ENCODE assay signal across 8 cellular contexts in genomic region chr22:37267128-37267587, GRCh38. TPM values are rescaled to one million over a fixed set of nuclear protein-coding genes. Genes with fewer than 3 reads are reported as not detected.
DNase-seq lines count a peak whose midpoint lies in the region; ATAC-seq and TF ChIP-seq lines count a peak whose summit lies in the region.

No MANE protein-coding gene starts in this region.

- H3K9ac ChIP-seq in SK-N-SH: peak overlapping the region; percentile 49; the same call in 1 of the 2 replicates
- H3K9ac ChIP-seq in adipocyte (ENCODE audit: low read length): peak overlapping the region; percentile 69

- H3K4me1 ChIP-seq in SK-N-SH (ENCODE audit: control insufficient read depth in 1 of 2, insufficient read depth in 2 of 2, low read depth in 1 of 2, low read length in 1 of 2) (no peaks in the 10 kb centered on the region; a peak in 1 of 4 replicates), adipocyte (ENCODE audit: control insufficient read depth, insufficient read depth, low read length) (peaks cover 10% of the 10 kb centered on the region)

- peaks cover 0 to 2% (median 0%) of the 10 kb centered on the region in 3 donors for H3K36me3 Mint-ChIP-seq in immature natural killer cell

- H3K27me3 ChIP-seq in SK-N-SH (ENCODE audit: insufficient read depth) (no peaks in the 10 kb centered on the region), adipocyte (replicated peaks; ENCODE audit: control insufficient read depth, insufficient read depth, low read length) (peaks cover 8% of the 10 kb centered on the region)

- H3K4me1 Mint-ChIP-seq in immature natural killer cell: peaks cover 22 to 27% of the 10 kb centered on the region in 2 donors

- H3K9me3 ChIP-seq in SK-N-SH: no peaks in the 10 kb centered on the region
- peaks cover 17% of the 10 kb centered on the region for H3K9me3 ChIP-seq in adipocyte (ENCODE audit: control insufficient read depth, low read length)

- H3F3A ChIP-seq in SK-N-SH (replicated peaks; ENCODE audit: insufficient read depth): peaks cover 27% of the 10 kb centered on the region

- CTCF ChIA-PET in SK-N-SH (lab: Yijun Ruan, JAX): interaction anchor here (0.6 to 7.3 kb wide), 21 partner anchors 7 to 300 kb away, joined by 3 to 55 read pairs (median 3); partner anchors contain the start of gene MFNG

- 18% methylated on average over 18 of the region's 22 CpGs for WGBS in SK-N-SH (ENCODE audit: low lambda C conversion rate)

- peak overlapping the region; percentile 92 to 99 (median 94) for H3K27ac Mint-ChIP-seq in immature natural killer cell

- H3K4me2 ChIP-seq in SK-N-SH: peak overlapping the region; percentile 72

- H3K4me3 Mint-ChIP-seq in immature natural killer cell: peak overlapping the region; percentile 82 to 99 (median 89)

- no peaks in the 10 kb centered on the region for H3K79me2 ChIP-seq in SK-N-SH (ENCODE audit: insufficient read depth)

- H3K27ac ChIP-seq in SK-N-SH (ENCODE audit: low read depth in 2 of 2, low read length in 1 of 2): no peak overlapping the region; a peak in 1 of 4 replicates

- H2AFZ ChIP-seq in SK-N-SH (ENCODE audit: low read depth): peak overlapping the region; percentile 74

- H3K4me3 ChIP-seq in SK-N-SH (ENCODE audit: low read depth in 2 of 2, low read length in 1 of 2): peak overlapping the region; percentile 42 to 60
- peak overlapping the region; percentile 78 for H3K4me3 ChIP-seq in adipocyte (ENCODE audit: low read length)

- no peaks in the 10 kb centered on the region for H3K36me3 ChIP-seq in SK-N-SH (replicated peaks in 1 of 2; ENCODE audit: control insufficient read depth in 1 of 2, insufficient read depth in 2 of 2, low read length in 1 of 2)
- H3K36me3 ChIP-seq in adipocyte (ENCODE audit: control insufficient read depth, insufficient read depth, low read length, severe bottlenecking): no peaks in the 10 kb centered on the region

- peak; percentile 4 for DNase-seq in NCI-H146 (lab: John Stamatoyannopoulos, UW)
- DNase-seq in NCI-H146 treated with DMSO at 0.1 percent for 48 hours (lab: John Stamatoyannopoulos, UW; ENCODE audit: unreplicated experiment): no peak
- peak; percentile 91 for DNase-seq in SK-N-SH
- DNase-seq in adipocyte (ENCODE audit: low read depth): peak; percentile 75
- DNase-seq in immature natural killer cell: peak; percentile 68 to 76 (median 73)
- DNase-seq in stimulated activated CD4-positive, alpha-beta T cell treated with anti-CD3 and anti-CD28 coated beads, Interleukin-1b, Interleukin-23, amount 100 ng/mL, for 1 hour (ENCODE audit: low read depth in 2 of 2): peak; percentile 44 to 53
- DNase-seq in epidermal melanocyte (ENCODE audit: insufficient read length, low spot score): no peak

- no peaks in the 10 kb centered on the region for H3K9me2 ChIP-seq in SK-N-SH

- peaks cover 0 to 3% (median 1%) of the 10 kb centered on the region in 6 donors for H3K9me3 Mint-ChIP-seq in immature natural killer cell

- H3K27me3 Mint-ChIP-seq in immature natural killer cell (ENCODE audit: low read depth in 3 of 3): peaks cover 0 to 12% (median 7%) of the 10 kb centered on the region in 3 donors

- POLR2A ChIA-PET in SK-N-SH (lab: Yijun Ruan, JAX): interaction anchor here (0.7 kb wide), 1 partner anchor 595 kb away, joined by 3 read pairs; no protein-coding TSS in a partner anchor

- no peaks in the 10 kb centered on the region for H4K20me1 ChIP-seq in SK-N-SH (ENCODE audit: insufficient read depth)

- peak; percentile 82 for TF ChIP-seq CTCF in SK-N-SH (IDR thresholded peaks at IDR 0.05)

- no peak for TF ChIP-seq EP300 in SK-N-SH (IDR thresholded peaks at IDR 0.05; ENCODE audit: borderline replicate concordance in 1 of 2, low read depth in 1 of 2, low read length in 1 of 2)

- peak; percentile 71 for TF ChIP-seq RAD21 in SK-N-SH (IDR thresholded peaks at IDR 0.05; ENCODE audit: low read length)

- ATAC-seq in HG03045 (IDR thresholded peaks at IDR 0.05; ENCODE audit: unreplicated experiment): peak; percentile 73

TF ChIP-seq in SK-N-SH, 30 proteins besides CTCF, POLR2A, EP300 and RAD21:
- TF ChIP-seq SMC3 (IDR thresholded peaks at IDR 0.05; ENCODE audit: low read depth, low read length) (peak; percentile 57), USF2 (IDR thresholded peaks at IDR 0.05; ENCODE audit: borderline replicate concordance, low read depth, low read length) (no peak)
TF ChIP-seq in SK-N-SH: peak in this region for 1.

RNA-seq across cellular contexts. Expression of gene CYTH4, which starts 15.2 kb away (rescaled TPM):
- 0.03 and 0.07 TPM in 2 replicates for polyA plus RNA-seq in SK-N-SH (2012; rRNA removed)
- 0.01 and 0.04 TPM in 2 replicates for polyA plus RNA-seq in SK-N-SH (2012; cell fraction: cytosol; rRNA removed)
- polyA plus RNA-seq in SK-N-SH (2012; cell fraction: nucleus; rRNA removed): 0.08 and 0.13 TPM in 2 replicates
- 10 to 100 TPM; 42.5 to 95.4 (median 54.1) TPM for polyA plus RNA-seq in immature natural killer cell

RNA-seq across cellular contexts. Expression of gene RAC2, which starts 23.1 kb away (rescaled TPM):
- polyA plus RNA-seq in SK-N-SH (2012; rRNA removed): 22.6 and 29.9 TPM in 2 replicates
- 14.6 and 19.9 TPM in 2 replicates for polyA plus RNA-seq in SK-N-SH (2012; cell fraction: cytosol; rRNA removed)
- 20.3 and 21.2 TPM in 2 replicates for polyA plus RNA-seq in SK-N-SH (2012; cell fraction: nucleus; rRNA removed)
- polyA plus RNA-seq in immature natural killer cell: 1,000 to 10,000 TPM in 2 of 3 donors, 100 to 1,000 TPM in 1; 962 to 1,843 (median 1,262) TPM

RNA-seq across cellular contexts. Expression of gene SSTR3, which starts 54.9 kb away (rescaled TPM):
- polyA plus RNA-seq in SK-N-SH (2012; rRNA removed) (0.02 TPM in 1 of 2 replicates, not detected in the other), immature natural killer cell (not detected)
- polyA plus RNA-seq in SK-N-SH (2012; cell fraction: cytosol; rRNA removed): 0.03 TPM in 2 replicates
- 0.01 and 0.04 TPM in 2 replicates for polyA plus RNA-seq in SK-N-SH (2012; cell fraction: nucleus; rRNA removed)

Comparison
In these comparisons a context has a peak if more than half of its experiments do, and no peak if none do; other contexts are left out.
1. DNase-seq: peak in NCI-H146 (single experiment), SK-N-SH (single experiment), adipocyte (single experiment), immature natural killer cell (3 of 3) and stimulated activated CD4-positive, alpha-beta T cell treated with anti-CD3 and anti-CD28 coated beads, Interleukin-1b, Interleukin-23, amount 100 ng/mL, for 1 hour (2 of 2); none in NCI-H146 treated with DMSO at 0.1 percent for 48 hours (single experiment) and epidermal melanocyte (single experiment).
2. RNA of gene CYTH4, which starts 15.2 kb away (polyA plus RNA-seq): 42.5 to 95.4 TPM in immature natural killer cell; 0.01 to 0.13 TPM in SK-N-SH; every median in the first group is over 10 times any median in the second.
3. RNA of gene RAC2, which starts 23.1 kb away (polyA plus RNA-seq): 962 to 1,843 TPM in immature natural killer cell; 14.6 to 29.9 TPM in SK-N-SH; every median in the first group is over 10 times any median in the second.